31 cellular contexts compared by ENCODE assay signal in the genomic region with DNA sequence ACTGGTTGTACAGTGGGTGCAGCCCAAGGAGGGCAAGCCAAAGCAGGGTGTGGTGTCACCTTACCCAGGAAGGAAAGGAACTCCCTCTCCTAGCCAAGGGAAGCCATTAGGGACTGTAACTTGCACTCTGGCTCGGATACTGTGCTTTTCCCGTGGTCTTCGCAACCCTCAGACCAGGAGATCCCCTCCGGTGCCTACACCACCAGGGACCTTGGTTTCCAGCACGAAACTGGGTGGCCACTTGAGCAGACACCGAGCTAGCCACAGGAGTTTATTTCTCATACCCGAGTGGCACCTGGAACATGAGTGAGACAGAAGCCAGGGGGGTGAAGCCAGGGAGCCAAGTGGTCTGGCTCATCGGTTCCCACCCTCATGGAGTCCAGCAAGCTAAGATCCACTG.
"Had no signal": no experiment of that assay in that cellular context is flagged by ENCODE, and none has a peak within 500 bp of the region (broad histone marks: within the 10 kb centered on the region; RNA-seq: fewer than 3 reads in every experiment).

No MANE protein-coding gene starts in this region.

- ATAC-seq: activated naive CD4-positive, alpha-beta T cell treated with anti-CD3 and anti-CD28 coated beads, Interleukin-2, amount 50 U/mL, for 72 hours; activated naive CD8-positive, alpha-beta T cell treated with anti-CD3 and anti-CD28 coated beads, Interleukin-2, amount 50 U/mL, for 24 hours; activated T-cell treated with anti-CD3 and anti-CD28 coated beads, Interleukin-2, amount 50 U/mL, for 4 hours; activated T-cell treated with anti-CD3 and anti-CD28 coated beads, Interleukin-2, amount 50 U/mL, for 72 hours; activated T-helper 17 cell treated with anti-CD3 and anti-CD28 coated beads, Interleukin-2, amount 50 U/mL, for 72 hours; body of pancreas had no signal

- H3K27ac ChIP-seq: adrenal gland, ascending aorta, body of pancreas, brain microvascular endothelial cell, breast epithelium, cardiac muscle cell had no signal

- H3K4me3 ChIP-seq: adrenal gland, ascending aorta, body of pancreas, breast epithelium, cardiac muscle cell had no signal

- DNase-seq: activated effector memory CD4-positive, alpha-beta T cell treated with anti-CD3 and anti-CD28 coated beads, Interleukin-2, amount 50 U/mL, for 16 hours; activated effector memory CD4-positive, alpha-beta T cell treated with Interleukin-2 at 50 U/mL for 16 hours; activated gamma-delta T cell; activated gamma-delta T cell treated with Interleukin-2 at 50 U/mL for 16 hours; activated naive CD4-positive, alpha-beta T cell; activated naive CD4-positive, alpha-beta T cell treated with anti-CD3 and anti-CD28 coated beads for 36 hours; activated naive CD4-positive, alpha-beta T cell treated with anti-CD3 and anti-CD28 coated beads, Interleukin-2, amount 10 ng/mL, durations not matched to agents 7 days and 5 days; activated naive CD4-positive, alpha-beta T cell treated with anti-CD3 and anti-CD28 coated beads, Interleukin-2, amount 50 U/mL, for 16 hours; activated naive CD4-positive, alpha-beta T cell treated with Interleukin-2 at 50 U/mL for 16 hours; activated naive CD8-positive, alpha-beta T cell treated with anti-CD3 and anti-CD28 coated beads for 36 hours; activated naive CD8-positive, alpha-beta T cell treated with anti-CD3 and anti-CD28 coated beads, Interleukin-2, amount 10 ng/mL, durations not matched to agents 7 days and 5 days; activated naive CD8-positive, alpha-beta T cell treated with anti-CD3 and anti-CD28 coated beads, Interleukin-2, amount 50 U/mL, for 24 hours; activated T-cell treated with anti-CD3 and anti-CD28 coated beads, Interleukin-2, amount 50 U/mL, for 24 hours; activated T-cell treated with anti-CD3 and anti-CD28 coated beads, Interleukin-2, amount 50 U/mL, for 4 hours; activated T-cell treated with anti-CD3 and anti-CD28 coated beads, Interleukin-2, amount 50 U/mL, for 48 hours; activated T-cell treated with anti-CD3 and anti-CD28 coated beads, Interleukin-2, amount 50 U/mL, for 72 hours; adrenal gland; amniotic stem cell; amygdala; anterior cingulate cortex; aorta; body of pancreas; brain microvascular endothelial cell; caudate nucleus; central memory CD4-positive, alpha-beta T cell; cerebellar nuclear complex had no signal

- H3K27me3 ChIP-seq: adrenal gland, ascending aorta, body of pancreas, brain microvascular endothelial cell, breast epithelium, cardiac muscle cell had no signal

- H3K4me1 ChIP-seq: adrenal gland, ascending aorta, breast epithelium had no signal

- H3K9me3 ChIP-seq: adrenal gland, ascending aorta, body of pancreas, breast epithelium had no signal

- H3K36me3 ChIP-seq: adrenal gland, ascending aorta, brain microvascular endothelial cell, breast epithelium, cardiac muscle cell had no signal
